11 cellular contexts compared by ENCODE assay signal in genomic region chr22:37547249-37547741, GRCh38. TPM values are rescaled to one million over a fixed set of nuclear protein-coding genes. Genes with fewer than 3 reads are reported as not detected.
DNase-seq lines count a peak whose midpoint lies in the region; ATAC-seq and TF ChIP-seq lines count a peak whose summit lies in the region.
"Had no signal": no experiment of that assay in that cellular context is flagged by ENCODE, and none has a peak within 500 bp of the region (broad histone marks: within the 10 kb centered on the region; RNA-seq: fewer than 3 reads in every experiment).

No MANE protein-coding gene starts in this region.

- peaks cover 9% of the 10 kb centered on the region for H3K4me1 Mint-ChIP-seq in glutamatergic neuron (ENCODE audit: low read depth, unreplicated experiment)

- H3K4me1 ChIP-seq in breast epithelium: peaks cover 20 to 51% of the 10 kb centered on the region in 2 donors
- peaks cover 0 to 51% (median 47%) of the 10 kb centered on the region in 4 donors for H3K4me1 ChIP-seq in sigmoid colon

- TF ChIP-seq EP300 in sigmoid colon (IDR thresholded peaks at IDR 0.05): no peak

- no peak overlapping the region for H3K4me3 Mint-ChIP-seq in glutamatergic neuron (ENCODE audit: unreplicated experiment)
- H3K4me3 Mint-ChIP-seq: activated naive CD8-positive, alpha-beta T cell treated with anti-CD3 and anti-CD28 coated beads, Interleukin-2, amount 10 ng/mL, durations not matched to agents 7 days and 5 days had no signal

- CTCF ChIA-PET in AG04450 (lab: Charles Lee): interaction anchor here (7.4 to 16.5 kb wide), 3 partner anchors 18 to 61 kb away, joined by 60 to 375 read pairs (median 192); partner anchors contain the start of genes CDC42EP1 and GGA1

- no peak for TF ChIP-seq CTCF in AG04450 (IDR thresholded peaks at IDR 0.05; ENCODE audit: low read depth, low read length)
- no peak for TF ChIP-seq CTCF in breast epithelium (IDR thresholded peaks at IDR 0.05)
- TF ChIP-seq CTCF in sigmoid colon (IDR thresholded peaks at IDR 0.05): no peak
- TF ChIP-seq CTCF in glutamatergic neuron (IDR thresholded peaks at IDR 0.05; ENCODE audit: partially characterized antibody, unreplicated experiment): no peak

- 76% methylated on average over 9 of the region's 9 CpGs for WGBS in sigmoid colon, 2 donors

- intact Hi-C loops in breast epithelium (cut with DNase I; ENCODE audit: low total_unique reads): loop anchor here (5.0 to 10.0 kb wide), 2 partner anchors 48 to 1300 kb away; no protein-coding TSS in a partner anchor
- intact Hi-C loops in sigmoid colon (cut with DNase I): no loop called here

- H3K27ac Mint-ChIP-seq in glutamatergic neuron (ENCODE audit: unreplicated experiment): no peak overlapping the region
- H3K27ac Mint-ChIP-seq: activated naive CD8-positive, alpha-beta T cell treated with anti-CD3 and anti-CD28 coated beads, Interleukin-2, amount 10 ng/mL, durations not matched to agents 7 days and 5 days had no signal

- no peak for TF ChIP-seq POLR2A in breast epithelium (IDR thresholded peaks at IDR 0.05)
- no peak for TF ChIP-seq POLR2A in sigmoid colon (IDR thresholded peaks at IDR 0.05)

- no peaks in the 10 kb centered on the region for H3K27me3 ChIP-seq in AG04450 (ENCODE audit: control insufficient read depth, insufficient read depth, low read length)
- no peaks in the 10 kb centered on the region for H3K27me3 ChIP-seq in breast epithelium
- H3K27me3 ChIP-seq in layer of hippocampus (ENCODE audit: control insufficient read depth, insufficient read depth, low read length): no peaks in the 10 kb centered on the region
- H3K27me3 ChIP-seq in sigmoid colon: no peaks in the 10 kb centered on the region
- H3K27me3 ChIP-seq: SJSA1 had no signal

- H3K27me3 Mint-ChIP-seq in glutamatergic neuron (ENCODE audit: unreplicated experiment): peaks cover 5% of the 10 kb centered on the region

- POLR2A ChIA-PET in AG04450 (lab: Yijun Ruan, JAX): interaction anchor here (0.5 to 2.7 kb wide), 7 partner anchors 12 to 204 kb away, joined by 3 to 17 read pairs (median 4); partner anchors contain the start of genes CDC42EP1 and GGA1

- no peaks in the 10 kb centered on the region; the same call in 1 of the 2 replicates for H3K9me3 ChIP-seq in AG04450 (ENCODE audit: control insufficient read depth, insufficient read depth, low read length)
- no peaks in the 10 kb centered on the region for H3K9me3 ChIP-seq in breast epithelium
- H3K9me3 ChIP-seq in sigmoid colon: no peaks in the 10 kb centered on the region
- H3K9me3 ChIP-seq: SJSA1 had no signal

- H3K36me3 Mint-ChIP-seq in glutamatergic neuron (ENCODE audit: unreplicated experiment): no peaks in the 10 kb centered on the region
- H3K36me3 Mint-ChIP-seq: activated naive CD8-positive, alpha-beta T cell treated with anti-CD3 and anti-CD28 coated beads, Interleukin-2, amount 10 ng/mL, durations not matched to agents 7 days and 5 days had no signal

- H3K4me3 ChIP-seq in AG04450 (ENCODE audit: low read depth, low read length) (no peak overlapping the region), breast epithelium (no peak overlapping the region), sigmoid colon (no peak overlapping the region)
- H3K4me3 ChIP-seq: SJSA1 had no signal

- no peak for DNase-seq in AG04450 (ENCODE audit: low read depth, low spot score)
- no peak for DNase-seq in breast epithelium (ENCODE audit: low spot score in 2 of 2)
- DNase-seq in sigmoid colon: no peak
- no peak for DNase-seq in NCI-H526 (lab: John Stamatoyannopoulos, UW)
- DNase-seq in NCI-H2029 treated with DMSO at 0.1 percent for 48 hours (lab: John Stamatoyannopoulos, UW): no peak
- no peak for DNase-seq in glutamatergic neuron
- DNase-seq: activated CD4-positive, alpha-beta T cell treated with anti-CD3 and anti-CD28 coated beads for 48 hours; activated naive CD8-positive, alpha-beta T cell treated with anti-CD3 and anti-CD28 coated beads, Interleukin-2, amount 10 ng/mL, durations not matched to agents 7 days and 5 days had no signal

- no peak for ATAC-seq in HG02852 (IDR thresholded peaks at IDR 0.05; ENCODE audit: unreplicated experiment)

- peaks cover 9% of the 10 kb centered on the region for H3K9me3 Mint-ChIP-seq in glutamatergic neuron (ENCODE audit: unreplicated experiment)
- H3K9me3 Mint-ChIP-seq: activated naive CD8-positive, alpha-beta T cell treated with anti-CD3 and anti-CD28 coated beads, Interleukin-2, amount 10 ng/mL, durations not matched to agents 7 days and 5 days had no signal

- H3K36me3 ChIP-seq in breast epithelium (no peaks in the 10 kb centered on the region), sigmoid colon (no peaks in the 10 kb centered on the region)
- H3K36me3 ChIP-seq: SJSA1 had no signal

- H3K27ac ChIP-seq in AG04450 (ENCODE audit: low read depth, low read length): peak overlapping the region; percentile 91
- H3K27ac ChIP-seq in breast epithelium: peak overlapping the region; percentile 96 to 98
- H3K27ac ChIP-seq in layer of hippocampus (ENCODE audit: low read depth, low read length): peak overlapping the region; percentile 97
- peak overlapping the region; percentile 87 to 94 (median 88) for H3K27ac ChIP-seq in sigmoid colon

RNA-seq across cellular contexts. Expression of gene CDC42EP1, which starts 13.0 kb away (rescaled TPM):
- polyA plus RNA-seq in AG04450 (2011; rRNA removed) (13.0 and 18.4 TPM in 2 replicates), sigmoid colon (10 to 100 TPM; 22.2 to 64.1 (median 24.6) TPM)
- polyA minus RNA-seq in AG04450 (2011; rRNA and poly(A)+ RNA removed): 11.3 and 11.8 TPM in 2 replicates
- total RNA-seq in breast epithelium (10 to 100 TPM; 13.8 to 43.0 (median 29.8) TPM), sigmoid colon (10 to 100 TPM; 14.6 to 28.0 (median 20.7) TPM), glutamatergic neuron (ENCODE audit: unreplicated experiment) (2.1 TPM)

RNA-seq across cellular contexts. Expression of gene CARD10, which starts 28.1 kb away (rescaled TPM):
- polyA plus RNA-seq in AG04450 (2011; rRNA removed) (5.8 and 9.6 TPM in 2 replicates), sigmoid colon (10 to 100 TPM; 31.8 to 41.0 (median 37.7) TPM)
- polyA minus RNA-seq in AG04450 (2011; rRNA and poly(A)+ RNA removed): 8.6 and 10.7 TPM in 2 replicates
- total RNA-seq in breast epithelium (10 to 100 TPM in 2 of 3 donors, 1 to 10 TPM in 1; 2.9 to 12.1 (median 10.2) TPM), sigmoid colon (1 to 10 TPM; 2.8 to 8.6 (median 3.5) TPM), glutamatergic neuron (ENCODE audit: unreplicated experiment) (2.7 TPM)

RNA-seq across cellular contexts. Expression of gene LGALS2, which starts 32.6 kb away (rescaled TPM):
- not detected in 2 replicates for polyA plus RNA-seq in AG04450 (2011; rRNA removed)
- not detected in 2 replicates for polyA minus RNA-seq in AG04450 (2011; rRNA and poly(A)+ RNA removed)
- total RNA-seq in breast epithelium: under 1 TPM in 2 of 3 donors, not detected in 1; 0.80 to 0.88 TPM
- not detected for total RNA-seq in sigmoid colon
- 100 to 1,000 TPM in 2 of 3 donors, 10 to 100 TPM in 1; 61.9 to 155 (median 147) TPM for polyA plus RNA-seq in sigmoid colon
- not detected for total RNA-seq in glutamatergic neuron (ENCODE audit: unreplicated experiment)
- total RNA-seq: activated naive CD8-positive, alpha-beta T cell treated with anti-CD3 and anti-CD28 coated beads, Interleukin-2, amount 10 ng/mL, durations not matched to agents 7 days and 5 days; SJSA1 had no signal
